ENCODE assay signal across 10 cellular contexts in the genomic region with DNA sequence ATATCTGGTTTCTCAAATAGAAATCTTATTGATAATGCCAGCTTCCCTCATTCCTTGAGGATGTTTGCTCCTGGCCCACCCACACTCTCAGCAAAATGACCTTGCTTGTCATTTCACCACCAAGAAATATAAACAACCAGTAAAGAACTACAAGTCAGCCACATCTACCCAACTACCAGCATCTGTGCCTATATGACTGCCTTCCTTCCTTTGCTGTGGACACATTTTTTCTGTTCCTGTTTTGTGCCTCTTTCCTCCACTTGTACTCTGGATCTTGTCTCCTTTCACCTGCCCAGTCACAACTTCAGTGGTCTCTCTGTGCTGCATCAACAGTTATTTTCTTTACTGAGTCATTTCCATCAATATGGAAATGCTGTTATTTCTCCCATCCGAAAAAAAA. TPM values are rescaled to one million over a fixed set of nuclear protein-coding genes. Genes with fewer than 3 reads are reported as not detected.
DNase-seq lines count a peak whose midpoint lies in the region; ATAC-seq and TF ChIP-seq lines count a peak whose summit lies in the region.
"Had no signal": no experiment of that assay in that cellular context is flagged by ENCODE, and none has a peak within 500 bp of the region (broad histone marks: within the 10 kb centered on the region; RNA-seq: fewer than 3 reads in every experiment).

No MANE protein-coding gene starts in this region.

- H3K4me1 ChIP-seq in BLaER1 treated with 17β-estradiol and CSF1 and Interleukin-3, amounts not matched to agents 10 nM and 100 nM = peaks cover 33 to 66% (median 51%) of the 10 kb centered on the region in 10 experiments
- H3K4me1 ChIP-seq in gastrocnemius medialis (peaks cover 0 to 5% of the 10 kb centered on the region in 2 donors), vagina (peaks cover 5% of the 10 kb centered on the region)
- H3K4me1 ChIP-seq: BE2C had no signal

- in situ Hi-C loops in gastrocnemius medialis (cut with MboI; ENCODE audit: low sequenced_read_pairs in 4 of 4) = no loop called here

- peak overlapping the region; percentile 21 for H3K27ac Mint-ChIP-seq in activated CD4-positive, alpha-beta memory T cell treated with anti-CD3 and anti-CD28 coated beads, Interleukin-2, amount 10 ng/mL, durations not matched to agents 7 days and 5 days

- H3K9me3 Mint-ChIP-seq in activated CD4-positive, alpha-beta memory T cell treated with anti-CD3 and anti-CD28 coated beads, Interleukin-2, amount 10 ng/mL, durations not matched to agents 7 days and 5 days = no peaks in the 10 kb centered on the region

- H4K20me1 ChIP-seq in BLaER1 treated with 17β-estradiol and CSF1 and Interleukin-3, amounts not matched to agents 10 nM and 100 nM = peaks cover 52 to 100% (median 92%) of the 10 kb centered on the region in 11 experiments; a peak in 21 of 22 replicates

- H3K4me1 Mint-ChIP-seq in activated CD4-positive, alpha-beta memory T cell treated with anti-CD3 and anti-CD28 coated beads, Interleukin-2, amount 10 ng/mL, durations not matched to agents 7 days and 5 days = peaks cover 66% of the 10 kb centered on the region

- no peaks in the 10 kb centered on the region for H3K27me3 ChIP-seq in BLaER1 treated with 17β-estradiol and CSF1 and Interleukin-3, amounts not matched to agents 10 nM and 100 nM
- H3K27me3 ChIP-seq in gastrocnemius medialis = no peaks in the 10 kb centered on the region
- H3K27me3 ChIP-seq in vagina = no peaks in the 10 kb centered on the region
- H3K27me3 ChIP-seq: BE2C had no signal

- peaks cover 0 to 7% (median 0%) of the 10 kb centered on the region in 11 experiments; a peak in 3 of 22 replicates for H3K9me3 ChIP-seq in BLaER1 treated with 17β-estradiol and CSF1 and Interleukin-3, amounts not matched to agents 10 nM and 100 nM (replicated peaks in 1 of 11)
- H3K9me3 ChIP-seq in gastrocnemius medialis (no peaks in the 10 kb centered on the region), vagina (no peaks in the 10 kb centered on the region)
- H3K9me3 ChIP-seq: BE2C had no signal

- no peaks in the 10 kb centered on the region for H3K27me3 Mint-ChIP-seq in activated CD4-positive, alpha-beta memory T cell treated with anti-CD3 and anti-CD28 coated beads, Interleukin-2, amount 10 ng/mL, durations not matched to agents 7 days and 5 days

- no peak overlapping the region for H3K9ac ChIP-seq in BLaER1 treated with 17β-estradiol and CSF1 and Interleukin-3, amounts not matched to agents 10 nM and 100 nM

- CTCF ChIA-PET in activated CD4-positive, alpha-beta memory T cell treated with anti-CD3 and anti-CD28 coated beads, Interleukin-2, amount 10 ng/mL, durations not matched to agents 7 days and 5 days (lab: Charles Lee) = interaction anchor here (1.9 to 2.1 kb wide), 2 partner anchors 15 to 102 kb away, joined by 7 to 8 read pairs; no protein-coding TSS in a partner anchor

- H3K4me2 ChIP-seq in BLaER1 treated with 17β-estradiol and CSF1 and Interleukin-3, amounts not matched to agents 10 nM and 100 nM = peak overlapping the region; percentile 1 to 47 (median 28); a peak in 18 of 22 replicates

- DNase-seq in activated CD4-positive, alpha-beta memory T cell treated with anti-CD3 and anti-CD28 coated beads, Interleukin-2, amount 10 ng/mL, durations not matched to agents 7 days and 5 days = no peak
- DNase-seq in DMS53 treated with DMSO at 0.1 percent for 48 hours (lab: John Stamatoyannopoulos, UW; ENCODE audit: unreplicated experiment) = no peak
- DNase-seq in gastrocnemius medialis = no peak
- DNase-seq in stimulated activated CD4-positive, alpha-beta T cell treated with anti-CD3 and anti-CD28 coated beads, Interleukin-4, amount 100 ng/mL, for 1 hour = no peak
- no peak for DNase-seq in vagina (ENCODE audit: extremely low spot score in 2 of 2)
- DNase-seq: activated effector memory CD4-positive, alpha-beta T cell treated with anti-CD3 and anti-CD28 coated beads, Interleukin-2, amount 50 U/mL, for 16 hours; BE2C had no signal

- H3K4me3 ChIP-seq in BLaER1 treated with 17β-estradiol and CSF1 and Interleukin-3, amounts not matched to agents 10 nM and 100 nM = no peak overlapping the region
- H3K4me3 ChIP-seq in gastrocnemius medialis (no peak overlapping the region), vagina (no peak overlapping the region)

- no peak overlapping the region for H3K27ac ChIP-seq in BLaER1 treated with 17β-estradiol and CSF1 and Interleukin-3, amounts not matched to agents 10 nM and 100 nM
- no peak overlapping the region for H3K27ac ChIP-seq in gastrocnemius medialis
- no peak overlapping the region for H3K27ac ChIP-seq in vagina

- intact Hi-C loops in gastrocnemius medialis (cut with DNase I; ENCODE audit: low total_unique reads) = no loop called here
- intact Hi-C loops in vagina (cut with DNase I) = no loop called here

- H3K36me3 ChIP-seq in BLaER1 treated with 17β-estradiol and CSF1 and Interleukin-3, amounts not matched to agents 10 nM and 100 nM = peaks cover 9 to 46% (median 38%) of the 10 kb centered on the region in 11 experiments
- H3K36me3 ChIP-seq in gastrocnemius medialis (no peaks in the 10 kb centered on the region), vagina (no peaks in the 10 kb centered on the region)

- peaks cover 66% of the 10 kb centered on the region for H3K36me3 Mint-ChIP-seq in activated CD4-positive, alpha-beta memory T cell treated with anti-CD3 and anti-CD28 coated beads, Interleukin-2, amount 10 ng/mL, durations not matched to agents 7 days and 5 days (ENCODE audit: low read depth)

- POLR2A ChIA-PET in activated CD4-positive, alpha-beta memory T cell treated with anti-CD3 and anti-CD28 coated beads, Interleukin-2, amount 10 ng/mL, durations not matched to agents 7 days and 5 days (lab: Charles Lee) = interaction anchor here (0.8 to 3.0 kb wide), 5 partner anchors 7 to 93 kb away, joined by 3 to 8 read pairs (median 4); no protein-coding TSS in a partner anchor

- ATAC-seq in GM19372 (IDR thresholded peaks at IDR 0.05; ENCODE audit: low read depth, unreplicated experiment) (peak; percentile 47), HG03095 (IDR thresholded peaks at IDR 0.05; ENCODE audit: unreplicated experiment) (peak; percentile 65), gastrocnemius medialis (no peak)

- TF ChIP-seq CTCF in gastrocnemius medialis (IDR thresholded peaks at IDR 0.05 in 4 of 5, conservative IDR thresholded peaks at IDR 0.05 in 1 of 5) = no peak
- TF ChIP-seq CTCF in vagina (IDR thresholded peaks at IDR 0.05) = no peak

- H3K4me3 Mint-ChIP-seq in activated CD4-positive, alpha-beta memory T cell treated with anti-CD3 and anti-CD28 coated beads, Interleukin-2, amount 10 ng/mL, durations not matched to agents 7 days and 5 days = no peak overlapping the region

- TF ChIP-seq POLR2A in gastrocnemius medialis (IDR thresholded peaks at IDR 0.05) = no peak
- TF ChIP-seq POLR2A in vagina (IDR thresholded peaks at IDR 0.05) = no peak

RNA-seq across cellular contexts. Expression of gene KIF2A, which starts 20.3 kb away (rescaled TPM):
- 100 to 1,000 TPM; 250 to 251 TPM for total RNA-seq in activated CD4-positive, alpha-beta memory T cell treated with anti-CD3 and anti-CD28 coated beads, Interleukin-2, amount 10 ng/mL, durations not matched to agents 7 days and 5 days
- 10 to 100 TPM in 3 of 4 donors, 1 to 10 TPM in 1; 7.5 to 14.2 (median 11.8) TPM for total RNA-seq in gastrocnemius medialis
- 30.2 TPM for total RNA-seq in vagina

Comparison
In these comparisons a context has a peak if more than half of its experiments do, and no peak if none do; other contexts are left out.
1. ATAC-seq: peak in GM19372 (single experiment) and HG03095 (single experiment); none in gastrocnemius medialis (0 of 2).